In the genomic region with DNA sequence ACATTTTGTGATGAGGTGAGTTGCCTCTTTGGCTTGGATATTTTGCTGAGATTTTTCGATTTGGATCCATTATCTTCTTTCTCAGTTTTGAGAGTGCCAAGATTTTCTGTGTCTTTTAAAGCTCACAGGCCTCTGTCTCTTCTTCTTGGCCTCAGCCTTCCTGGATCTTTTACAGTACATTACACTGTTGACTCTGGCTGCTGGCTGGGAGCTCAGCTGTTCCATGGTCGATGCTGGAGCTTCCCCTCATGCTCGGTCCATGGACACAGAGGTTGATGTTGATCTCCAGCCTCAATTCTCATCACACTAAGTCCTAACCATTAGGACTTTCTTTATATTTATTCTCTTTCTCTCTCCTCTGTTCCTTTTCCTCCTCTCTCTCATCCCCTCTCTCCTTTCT, we compare ENCODE assay signal across 15 cellular contexts.
DNase-seq lines count a peak whose midpoint lies in the region; ATAC-seq and TF ChIP-seq lines count a peak whose summit lies in the region.
"Had no signal": no experiment of that assay in that cellular context is flagged by ENCODE, and none has a peak within 500 bp of the region (broad histone marks: within the 10 kb centered on the region; RNA-seq: fewer than 3 reads in every experiment).

No MANE protein-coding gene starts in this region.

- peaks cover 15% of the 10 kb centered on the region for H3K4me1 Mint-ChIP-seq in chondrocyte (ENCODE audit: low read depth)
- H3K4me1 Mint-ChIP-seq: CD8-positive, alpha-beta memory T cell had no signal

- ATAC-seq in sciatic nerve = peak; percentile 72
- ATAC-seq: HepG2 had no signal

- H3K9me3 ChIP-seq in adipocyte (ENCODE audit: control insufficient read depth, low read length) = no peaks in the 10 kb centered on the region

- no peaks in the 10 kb centered on the region for H3K27me3 ChIP-seq in adipocyte (replicated peaks; ENCODE audit: control insufficient read depth, insufficient read depth, low read length)

- no peak overlapping the region for H3K4me3 Mint-ChIP-seq in chondrocyte (ENCODE audit: unreplicated experiment)
- H3K4me3 Mint-ChIP-seq: CD8-positive, alpha-beta memory T cell had no signal

- H3K27me3 Mint-ChIP-seq in chondrocyte (ENCODE audit: low read depth) = no peaks in the 10 kb centered on the region

- TF ChIP-seq CTCF in fibroblast of the aortic adventitia (IDR thresholded peaks at IDR 0.05; ENCODE audit: insufficient read depth, low read length) (no peak), chondrocyte (IDR thresholded peaks at IDR 0.05) (no peak)

- H3K9me3 Mint-ChIP-seq in chondrocyte (ENCODE audit: low read depth) = no peaks in the 10 kb centered on the region
- H3K9me3 Mint-ChIP-seq: CD8-positive, alpha-beta memory T cell had no signal

- peaks cover 5% of the 10 kb centered on the region for H3K4me1 ChIP-seq in adipocyte (ENCODE audit: control insufficient read depth, insufficient read depth, low read length)

- intact Hi-C loops in sciatic nerve (cut with DNase I) = no loop called here

- no peak overlapping the region for H3K9ac ChIP-seq in adipocyte (ENCODE audit: low read length)

- H3K36me3 Mint-ChIP-seq in chondrocyte (ENCODE audit: low read depth) = no peaks in the 10 kb centered on the region
- H3K36me3 Mint-ChIP-seq: CD8-positive, alpha-beta memory T cell had no signal

- no peaks in the 10 kb centered on the region for H3K36me3 ChIP-seq in adipocyte (ENCODE audit: control insufficient read depth, insufficient read depth, low read length, severe bottlenecking)

- peak; percentile 33 for DNase-seq in adipocyte (ENCODE audit: low read depth)
- peak; percentile 40 for DNase-seq in fibroblast of the aortic adventitia (ENCODE audit: low read depth)
- peak; percentile 9 for DNase-seq in medulla oblongata (ENCODE audit: extremely low spot score)
- no peak for DNase-seq in sciatic nerve (ENCODE audit: low spot score)
- no peak for DNase-seq in chondrocyte (ENCODE audit: low spot score)
- no peak for DNase-seq in hypothalamus (lab: John Stamatoyannopoulos, UW)
- no peak for DNase-seq in NCI-H1105 (lab: John Stamatoyannopoulos, UW)
- DNase-seq: C1 segment of cervical spinal cord; CD8-positive, alpha-beta memory T cell; KG1; NCI-H187; NCI-H226; NCI-H524; NCI-H82 had no signal

- H3K4me3 ChIP-seq in adipocyte (ENCODE audit: low read length) (no peak overlapping the region), fibroblast of the aortic adventitia (ENCODE audit: low read depth, low read length) (no peak overlapping the region)

- H3K27ac Mint-ChIP-seq in chondrocyte (ENCODE audit: unreplicated experiment) = no peak overlapping the region
- H3K27ac Mint-ChIP-seq: CD8-positive, alpha-beta memory T cell had no signal

Comparison
In these comparisons a context has a peak if more than half of its experiments do, and no peak if none do; other contexts are left out.
1. DNase-seq: peak in adipocyte (single experiment), fibroblast of the aortic adventitia (single experiment) and medulla oblongata (single experiment); none in sciatic nerve (single experiment), chondrocyte (single experiment), hypothalamus (0 of 51) and NCI-H1105 (single experiment).